ENCODE assay signal across 25 cellular contexts in genomic region chr1:48036693-48037386, GRCh38. TPM values are rescaled to one million over a fixed set of nuclear protein-coding genes. Genes with fewer than 3 reads are reported as not detected.
DNase-seq lines count a peak whose midpoint lies in the region; ATAC-seq, FAIRE-seq and TF ChIP-seq lines count a peak whose summit lies in the region.
"Had no signal": no experiment of that assay in that cellular context is flagged by ENCODE, and none has a peak within 500 bp of the region (broad histone marks: within the 10 kb centered on the region; RNA-seq: fewer than 3 reads in every experiment).

No MANE protein-coding gene starts in this region.

- TF ChIP-seq CTCF in choroid plexus epithelial cell (conservative IDR thresholded peaks at IDR 0.05; ENCODE audit: low read depth, low read length), result no peak
- TF ChIP-seq CTCF in omental fat pad (IDR thresholded peaks at IDR 0.05), result no peak

- POLR2A ChIA-PET in CD4-positive, alpha-beta memory T cell (lab: Charles Lee; ENCODE audit: partially characterized antibody), result no interaction called here

- no peak overlapping the region for H3K4me3 Mint-ChIP-seq in CD4-positive, alpha-beta memory T cell
- H3K4me3 Mint-ChIP-seq: CD8-positive, alpha-beta memory T cell had no signal

- H3K9me3 Mint-ChIP-seq in CD4-positive, alpha-beta memory T cell, result no peaks in the 10 kb centered on the region
- H3K9me3 Mint-ChIP-seq: CD8-positive, alpha-beta memory T cell had no signal

- CTCF ChIA-PET in CD4-positive, alpha-beta memory T cell (lab: Charles Lee; ENCODE audit: partially characterized antibody), result interaction anchor here (1.6 kb wide), 1 partner anchor 39 kb away, joined by 4 read pairs; the partner anchor contains the start of gene TRABD2B

- peaks cover 2 to 9% of the 10 kb centered on the region in 2 donors for H3K27me3 Mint-ChIP-seq in CD4-positive, alpha-beta memory T cell

- no peak overlapping the region for H3K27ac Mint-ChIP-seq in CD4-positive, alpha-beta memory T cell
- H3K27ac Mint-ChIP-seq: CD8-positive, alpha-beta memory T cell had no signal

- no peaks in the 10 kb centered on the region for H3K36me3 ChIP-seq in CD4-positive, alpha-beta memory T cell (ENCODE audit: insufficient read depth, low read length)
- H3K36me3 ChIP-seq: upper lobe of left lung had no signal

- no peaks in the 10 kb centered on the region for H3K9me3 ChIP-seq in CD4-positive, alpha-beta memory T cell (ENCODE audit: control insufficient read depth in 1 of 2, low read length in 2 of 2)
- H3K9me3 ChIP-seq: A549, upper lobe of left lung had no signal

- no peaks in the 10 kb centered on the region for H3K4me1 Mint-ChIP-seq in CD4-positive, alpha-beta memory T cell
- H3K4me1 Mint-ChIP-seq: CD8-positive, alpha-beta memory T cell had no signal

- no peaks in the 10 kb centered on the region for H3K4me1 ChIP-seq in CD4-positive, alpha-beta memory T cell (ENCODE audit: insufficient read depth, low read length)
- H3K4me1 ChIP-seq: A549 had no signal

- no peak overlapping the region for H3K4me3 ChIP-seq in choroid plexus epithelial cell (ENCODE audit: low read depth, low read length)
- H3K4me3 ChIP-seq in CD4-positive, alpha-beta memory T cell (ENCODE audit: low read length in 2 of 2), result no peak overlapping the region
- H3K4me3 ChIP-seq: A549, upper lobe of left lung had no signal

- DNase-seq in A172 (ENCODE audit: low spot score) (peak; percentile 82), LHCN-M2 (ENCODE audit: low read depth) (peak; percentile 27), choroid plexus epithelial cell (ENCODE audit: low read depth) (peak; percentile 92), left kidney (ENCODE audit: low read depth, low spot score) (peak; percentile 58), frontal cortex (ENCODE audit: low spot score in 2 of 2) (no peak), GM12891 (ENCODE audit: insufficient read length, low spot score) (no peak), omental fat pad (ENCODE audit: low spot score) (no peak)
- no peak for DNase-seq in CD4-positive, alpha-beta memory T cell
- DNase-seq: activated CD4-positive, CD25-positive, alpha-beta regulatory T cell treated with anti-CD3 and anti-CD28 coated beads, Interleukin-2, amount 50 U/mL, for 72 hours; activated gamma-delta T cell treated with Interleukin-2 at 50 U/mL for 16 hours; anterior cingulate cortex; CD8-positive, alpha-beta memory T cell; EL; hippocampal formation; Kasumi-1; left colon; NCI-H1436 treated with DMSO at 0.1 percent for 48 hours; NCI-H345; SIG-M5; stimulated activated naive CD4-positive, alpha-beta T cell; upper lobe of left lung had no signal

- H3K27ac ChIP-seq in CD4-positive, alpha-beta memory T cell (ENCODE audit: low read depth, low read length), result no peak overlapping the region
- H3K27ac ChIP-seq: A549, epithelial cell of prostate, upper lobe of left lung had no signal

- no peaks in the 10 kb centered on the region for H3K27me3 ChIP-seq in CD4-positive, alpha-beta memory T cell (ENCODE audit: insufficient read depth, low read length)
- H3K27me3 ChIP-seq: upper lobe of left lung had no signal

- TF ChIP-seq POLR2A in GM12891 (IDR thresholded peaks at IDR 0.05; ENCODE audit: low read depth, low read length), result no peak

- no peak for ATAC-seq in omental fat pad (ENCODE audit: low FRiP score)
- ATAC-seq: A549, left colon had no signal

- no peaks in the 10 kb centered on the region for H3K36me3 Mint-ChIP-seq in CD4-positive, alpha-beta memory T cell
- H3K36me3 Mint-ChIP-seq: CD8-positive, alpha-beta memory T cell had no signal

- FAIRE-seq in frontal cortex (lab: Jason Lieb, UNC), result no peak
- no peak for FAIRE-seq in GM12891 (lab: Jason Lieb, UNC)
- FAIRE-seq: A549, H1 had no signal

- intact Hi-C loops in CD4-positive, alpha-beta memory T cell (cut with micrococcal nuclease), result no loop called here

TF ChIP-seq in GM12891, 5 proteins besides CTCF, POLR2A, EP300 and RAD21:
- TF ChIP-seq TAF1 (IDR thresholded peaks at IDR 0.05; ENCODE audit: low read depth, low read length) (no peak), SPI1 (IDR thresholded peaks at IDR 0.05; ENCODE audit: low read depth, low read length) (no peak), POLR2AphosphoS5 (IDR thresholded peaks at IDR 0.05; ENCODE audit: low read depth, low read length) (no peak), PAX5 (IDR thresholded peaks at IDR 0.05; ENCODE audit: insufficient read depth, low read length, severe bottlenecking) (no peak), POU2F2 (IDR thresholded peaks at IDR 0.05; ENCODE audit: low read depth, low read length) (no peak)

RNA-seq across cellular contexts. Expression of gene TRABD2B, which starts 39.7 kb away (rescaled TPM):
- 0.26 and 2.0 TPM in 2 replicates for total RNA-seq in A172 (2014; rRNA removed; shearing (Covaris generic))
- total RNA-seq in LHCN-M2 (2014; rRNA removed) (not detected in 2 replicates), frontal cortex (under 0.01 TPM), omental fat pad (1 to 10 TPM in 2 of 4 donors, under 1 TPM in 2; 0.82 to 3.0 (median 1.8) TPM)
- not detected for polyA plus RNA-seq in LHCN-M2 (2012)
- total RNA-seq in CD4-positive, alpha-beta memory T cell, result not detected
- not detected for polyA plus RNA-seq in CD4-positive, alpha-beta memory T cell
- not detected for polyA plus RNA-seq in GM12891 (2012; ENCODE audit: low read depth, missing spikeins)
- total RNA-seq: CD8-positive, alpha-beta memory T cell; T-helper 2 cell treated with Interferon-gamma antibody and Interleukin-4, amounts not matched to agents 100 ng/mL and 5 ng/mL, for 36 hours had no signal
- polyA plus RNA-seq: CD8-positive, alpha-beta memory T cell had no signal

Comparison
In these comparisons a context has a peak if more than half of its experiments do, and no peak if none do; other contexts are left out.
1. DNase-seq: peak in A172 (single experiment), LHCN-M2 (single experiment), choroid plexus epithelial cell (single experiment) and left kidney (single experiment); none in frontal cortex (0 of 2), CD4-positive, alpha-beta memory T cell (0 of 5), GM12891 (single experiment) and omental fat pad (single experiment).